In genomic region chr13:80669112-80669511, GRCh38 we compare ENCODE assay signal across 25 cellular contexts.
"Had no signal": no experiment of that assay in that cellular context is flagged by ENCODE, and none has a peak within 500 bp of the region (broad histone marks: within the 10 kb centered on the region; RNA-seq: fewer than 3 reads in every experiment).

No MANE protein-coding gene starts in this region.

- H3K27ac ChIP-seq: gastroesophageal sphincter, left lung, parathyroid adenoma, prostate gland, sigmoid colon, skin epidermis, thoracic aorta, transverse colon had no signal

- H3K36me3 ChIP-seq: gastroesophageal sphincter, left lung, prostate gland, sigmoid colon, thoracic aorta, transverse colon had no signal

- H3K4me3 Mint-ChIP-seq: immature natural killer cell; natural killer cell treated with Interleukin-12 subunit alpha and Interleukin-12 subunit beta and Interleukin-15 and Interleukin-18, amount 100 ng/mL, for 72 hours; stimulated activated naive B cell treated with anti-CD40 and anti-IgM and Interleukin-4, amounts not matched to agents 10 μg/mL and 1 μg/mL and 100 μg/mL, for 72 hours; stimulated activated naive CD8-positive, alpha-beta T cell treated with anti-CD3 and anti-CD28 coated beads, Interleukin-15, amount 100 ng/mL, for 72 hours had no signal

- H3K27me3 ChIP-seq: gastroesophageal sphincter, left lung, sigmoid colon, transverse colon had no signal

- H3K27ac Mint-ChIP-seq: immature natural killer cell; natural killer cell treated with Interleukin-12 subunit alpha and Interleukin-12 subunit beta and Interleukin-15 and Interleukin-18, amount 100 ng/mL, for 72 hours; stimulated activated naive B cell treated with anti-CD40 and anti-IgM and Interleukin-4, amounts not matched to agents 10 μg/mL and 1 μg/mL and 100 μg/mL, for 72 hours; stimulated activated naive CD8-positive, alpha-beta T cell treated with anti-CD3 and anti-CD28 coated beads, Interleukin-15, amount 100 ng/mL, for 72 hours had no signal

- H3K4me3 ChIP-seq: gastroesophageal sphincter, left lung, lung, prostate gland, sigmoid colon, skin epidermis, thoracic aorta, transverse colon had no signal

- H3K27me3 Mint-ChIP-seq: natural killer cell treated with Interleukin-12 subunit alpha and Interleukin-12 subunit beta and Interleukin-15 and Interleukin-18, amount 100 ng/mL, for 72 hours; stimulated activated naive B cell treated with anti-CD40 and anti-IgM and Interleukin-4, amounts not matched to agents 10 μg/mL and 1 μg/mL and 100 μg/mL, for 72 hours; stimulated activated naive CD8-positive, alpha-beta T cell treated with anti-CD3 and anti-CD28 coated beads, Interleukin-15, amount 100 ng/mL, for 72 hours had no signal

- H3K79me2 ChIP-seq: parathyroid adenoma had no signal

- FAIRE-seq: endometrium, keratinocyte had no signal

- H3K9me3 ChIP-seq: prostate gland, sigmoid colon had no signal

- ATAC-seq: esophagus mucosa; gastroesophageal sphincter; left lung; natural killer cell treated with Interleukin-12 subunit alpha and Interleukin-12 subunit beta and Interleukin-15 and Interleukin-18, amount 100 ng/mL, for 72 hours; stimulated activated naive B cell treated with anti-CD40 and anti-IgM and Interleukin-4, amounts not matched to agents 10 μg/mL and 1 μg/mL and 100 μg/mL, for 72 hours; stimulated activated naive CD8-positive, alpha-beta T cell treated with anti-CD3 and anti-CD28 coated beads, Interleukin-15, amount 100 ng/mL, for 72 hours had no signal

- H3K4me1 ChIP-seq: gastroesophageal sphincter, left lung, parathyroid adenoma, prostate gland, sigmoid colon, transverse colon had no signal

- H3K9ac ChIP-seq: parathyroid adenoma had no signal

- DNase-seq: effector memory CD4-positive, alpha-beta T cell; foreskin fibroblast; glutamatergic neuron; immature natural killer cell; left lung; mesenchymal stem cell; midbrain; retina; sigmoid colon; stimulated activated CD4-positive, alpha-beta T cell treated with anti-CD3 and anti-CD28 coated beads, Interleukin-2, amount 100 ng/mL, for 24 hours; stimulated activated CD4-positive, alpha-beta T cell treated with anti-CD3 and anti-CD28 coated beads, Interleukin-4, amount 100 ng/mL, for 4 hours; stimulated activated naive B cell treated with anti-CD40 and anti-IgM and Interleukin-4, amounts not matched to agents 10 μg/mL and 1 μg/mL and 100 μg/mL, for 72 hours; stimulated activated naive CD8-positive, alpha-beta T cell treated with anti-CD3 and anti-CD28 coated beads, Interleukin-15, amount 100 ng/mL, for 72 hours; substantia nigra; transverse colon had no signal

- H3K4me1 Mint-ChIP-seq: stimulated activated naive CD8-positive, alpha-beta T cell treated with anti-CD3 and anti-CD28 coated beads, Interleukin-15, amount 100 ng/mL, for 72 hours had no signal

- H2AFZ ChIP-seq: parathyroid adenoma had no signal
